1 cellular context compared by ENCODE assay signal in genomic region chr1:64675718-64676345, GRCh38.
TF ChIP-seq lines count a peak whose summit lies in the region.

No MANE protein-coding gene starts in this region.

TF ChIP-seq in H1, 55 proteins besides CTCF, POLR2A, EP300 and RAD21 (continued from another document):
- TF ChIP-seq CHD7 (IDR thresholded peaks at IDR 0.05; ENCODE audit: insufficient replicate concordance, low read length) (no peak), RFX5 (IDR thresholded peaks at IDR 0.05; ENCODE audit: borderline replicate concordance, low read depth, low read length) (no peak), CREB1 (IDR thresholded peaks at IDR 0.05) (no peak), FOSL1 (IDR thresholded peaks at IDR 0.05; ENCODE audit: insufficient read depth, low read depth, low read length) (no peak), CTBP2 (IDR thresholded peaks at IDR 0.05; ENCODE audit: borderline replicate concordance, insufficient read depth, insufficient read length, low read length) (no peak), SP2 (IDR thresholded peaks at IDR 0.05; ENCODE audit: low read length) (no peak), TBP (IDR thresholded peaks at IDR 0.05; ENCODE audit: low read depth, low read length) (no peak), TEAD4 (IDR thresholded peaks at IDR 0.05; ENCODE audit: low read depth, low read length) (no peak), SIRT6 (IDR thresholded peaks at IDR 0.05; ENCODE audit: low read length) (no peak), E2F6 (IDR thresholded peaks at IDR 0.05) (no peak), KDM5A (IDR thresholded peaks at IDR 0.05; ENCODE audit: low read length) (no peak)
